ENCODE assay signal across 15 cellular contexts in genomic region chr11:68329993-68330699, GRCh38. TPM values are rescaled to one million over a fixed set of nuclear protein-coding genes. Genes with fewer than 3 reads are reported as not detected.
DNase-seq lines count a peak whose midpoint lies in the region; ATAC-seq and TF ChIP-seq lines count a peak whose summit lies in the region.
"Had no signal": no experiment of that assay in that cellular context is flagged by ENCODE, and none has a peak within 500 bp of the region (broad histone marks: within the 10 kb centered on the region; RNA-seq: fewer than 3 reads in every experiment).

No MANE protein-coding gene starts in this region.

- intact Hi-C loops in body of pancreas (cut with DNase I): no loop called here

- H3K4me1 Mint-ChIP-seq in natural killer cell treated with Interleukin-12 subunit alpha and Interleukin-12 subunit beta and Interleukin-15 and Interleukin-18, amount 100 ng/mL, for 72 hours (ENCODE audit: low read depth in 2 of 2): peaks cover 12 to 13% of the 10 kb centered on the region in 2 donors

- DNase-seq in body of pancreas (peak in 2 of 4 donors; percentile 29 to 43), kidney tubule cell (ENCODE audit: low spot score) (peak; percentile 42), amniotic stem cell (lab: John Stamatoyannopoulos, UW) (no peak), COLO668 (lab: John Stamatoyannopoulos, UW; ENCODE audit: unreplicated experiment) (no peak), LoVo (ENCODE audit: low spot score) (no peak)
- no peak for DNase-seq in natural killer cell treated with Interleukin-12 subunit alpha and Interleukin-12 subunit beta and Interleukin-15 and Interleukin-18, amount 100 ng/mL, for 72 hours (ENCODE audit: low spot score)
- DNase-seq: cortex of kidney; head of caudate nucleus; NCI-H2107; stimulated activated CD4-positive, alpha-beta T cell treated with anti-CD3 and anti-CD28 coated beads, Interleukin-2, amount 100 ng/mL, for 48 hours had no signal

- H3K27ac ChIP-seq in HUES6 (ENCODE audit: low read depth, low read length) (0 out of 2 replicates have a peak overlapping the region, but pooled peaks have one; percentile 42), body of pancreas (peak overlapping the region; percentile 50 to 81 (median 69))
- H3K27ac ChIP-seq: VCaP had no signal

- H3K4me1 ChIP-seq in HUES6 (ENCODE audit: control insufficient read depth, insufficient read depth, low read length) (peaks cover 66% of the 10 kb centered on the region), body of pancreas (peaks cover 63% of the 10 kb centered on the region), skeletal muscle satellite cell (ENCODE audit: control insufficient read depth, insufficient read depth, low read length) (peaks cover 31% of the 10 kb centered on the region)

- H3K4me3 Mint-ChIP-seq in natural killer cell treated with Interleukin-12 subunit alpha and Interleukin-12 subunit beta and Interleukin-15 and Interleukin-18, amount 100 ng/mL, for 72 hours: no peak overlapping the region
- H3K4me3 Mint-ChIP-seq: activated T-helper 1 cell treated with anti-CD3 and anti-CD28 coated beads, Interleukin-12 subunit alpha, Interleukin-12 subunit beta, Interleukin-2, Interleukin-4 antibody, amounts not matched to agents 30 ng/mL and 10 ng/mL and 1 ng/mL, durations not matched to agents 14 hours and 24 hours and 36 hours; IgD-negative memory B cell had no signal

- no peaks in the 10 kb centered on the region for H3K27me3 ChIP-seq in HUES6 (ENCODE audit: control insufficient read depth, insufficient read depth, low read length)
- H3K27me3 ChIP-seq in body of pancreas: no peaks in the 10 kb centered on the region
- no peaks in the 10 kb centered on the region for H3K27me3 ChIP-seq in skeletal muscle satellite cell (ENCODE audit: control insufficient read depth, insufficient read depth, low read length)

- TF ChIP-seq CTCF in body of pancreas (IDR thresholded peaks at IDR 0.05): no peak

- H3K27me3 Mint-ChIP-seq in natural killer cell treated with Interleukin-12 subunit alpha and Interleukin-12 subunit beta and Interleukin-15 and Interleukin-18, amount 100 ng/mL, for 72 hours: peaks cover 5 to 17% of the 10 kb centered on the region in 2 donors

- H3K36me3 Mint-ChIP-seq in natural killer cell treated with Interleukin-12 subunit alpha and Interleukin-12 subunit beta and Interleukin-15 and Interleukin-18, amount 100 ng/mL, for 72 hours: no peaks in the 10 kb centered on the region
- H3K36me3 Mint-ChIP-seq: IgD-negative memory B cell had no signal

- no peak for ATAC-seq in body of pancreas
- ATAC-seq in natural killer cell treated with Interleukin-12 subunit alpha and Interleukin-12 subunit beta and Interleukin-15 and Interleukin-18, amount 100 ng/mL, for 72 hours: no peak

- H3K9ac ChIP-seq in HUES6 (ENCODE audit: low read length) (no peak overlapping the region), skeletal muscle satellite cell (ENCODE audit: low read depth, low read length) (no peak overlapping the region)

- H3K4me3 ChIP-seq in HUES6 (ENCODE audit: low read depth, low read length): no peak overlapping the region
- H3K4me3 ChIP-seq in body of pancreas: no peak overlapping the region
- H3K4me3 ChIP-seq in skeletal muscle satellite cell (ENCODE audit: low read length): no peak overlapping the region

- peak overlapping the region; percentile 18 for H3K4me2 ChIP-seq in skeletal muscle satellite cell (ENCODE audit: low read length)

- H3K9me3 ChIP-seq in HUES6 (ENCODE audit: control insufficient read depth, insufficient read depth, low read depth, low read length) (peaks cover 2% of the 10 kb centered on the region; the same call in 1 of the 2 replicates), body of pancreas (no peaks in the 10 kb centered on the region), skeletal muscle satellite cell (replicated peaks; ENCODE audit: low read length) (no peaks in the 10 kb centered on the region)

- no peak overlapping the region for H3K27ac Mint-ChIP-seq in natural killer cell treated with Interleukin-12 subunit alpha and Interleukin-12 subunit beta and Interleukin-15 and Interleukin-18, amount 100 ng/mL, for 72 hours
- H3K27ac Mint-ChIP-seq: activated T-helper 1 cell treated with anti-CD3 and anti-CD28 coated beads, Interleukin-12 subunit alpha, Interleukin-12 subunit beta, Interleukin-2, Interleukin-4 antibody, amounts not matched to agents 30 ng/mL and 10 ng/mL and 1 ng/mL, durations not matched to agents 14 hours and 24 hours and 36 hours; IgD-negative memory B cell had no signal

- WGBS in body of pancreas, 2 donors: 65 to 68% methylated on average over 6 to 13 of the region's 13 CpGs

- no peaks in the 10 kb centered on the region for H3K9me3 Mint-ChIP-seq in natural killer cell treated with Interleukin-12 subunit alpha and Interleukin-12 subunit beta and Interleukin-15 and Interleukin-18, amount 100 ng/mL, for 72 hours
- H3K9me3 Mint-ChIP-seq: activated T-helper 1 cell treated with anti-CD3 and anti-CD28 coated beads, Interleukin-12 subunit alpha, Interleukin-12 subunit beta, Interleukin-2, Interleukin-4 antibody, amounts not matched to agents 30 ng/mL and 10 ng/mL and 1 ng/mL, durations not matched to agents 14 hours and 24 hours and 36 hours; IgD-negative memory B cell had no signal

- H3K36me3 ChIP-seq in HUES6 (ENCODE audit: control insufficient read depth, insufficient read depth, low read length) (0 out of 2 replicates have a peak, but pooled peaks cover 2% of the 10 kb centered on the region), body of pancreas (replicated peaks in 1 of 2; ENCODE audit: insufficient read depth in 1 of 2, low read depth in 2 of 2) (no peaks in the 10 kb centered on the region), skeletal muscle satellite cell (ENCODE audit: insufficient read depth, low read length) (no peaks in the 10 kb centered on the region)

- no peak for TF ChIP-seq POLR2A in body of pancreas (IDR thresholded peaks at IDR 0.05)

RNA-seq across cellular contexts. Expression of gene LRP5, which starts 17.8 kb away (rescaled TPM):
- 10 to 100 TPM; 43.3 to 63.6 TPM for total RNA-seq in body of pancreas
- total RNA-seq in skeletal muscle satellite cell (2012; rRNA removed): 11.8 and 12.9 TPM in 2 replicates
- 1 to 10 TPM in 1 of 2 donors, under 1 TPM in 1; 0.93 to 2.1 TPM for total RNA-seq in natural killer cell treated with Interleukin-12 subunit alpha and Interleukin-12 subunit beta and Interleukin-15 and Interleukin-18, amount 100 ng/mL, for 72 hours

RNA-seq across cellular contexts. Expression of gene C11orf24, which starts 58.4 kb away (rescaled TPM):
- 10 to 100 TPM in 1 of 2 donors, 1 to 10 TPM in 1; 8.2 to 14.3 TPM for total RNA-seq in body of pancreas
- total RNA-seq in skeletal muscle satellite cell (2012; rRNA removed): 36.0 and 71.0 TPM in 2 replicates
- total RNA-seq in natural killer cell treated with Interleukin-12 subunit alpha and Interleukin-12 subunit beta and Interleukin-15 and Interleukin-18, amount 100 ng/mL, for 72 hours: 10 to 100 TPM; 43.0 to 64.8 TPM

Comparison
In these comparisons a context has a peak if more than half of its experiments do, and no peak if none do; other contexts are left out.
1. RNA of gene LRP5, which starts 17.8 kb away (total RNA-seq): 43.3 to 63.6 TPM in body of pancreas; 0.93 to 2.1 TPM in natural killer cell treated with Interleukin-12 subunit alpha and Interleukin-12 subunit beta and Interleukin-15 and Interleukin-18, amount 100 ng/mL, for 72 hours; every median in the first group is over 10 times any median in the second.